In genomic region chr3:74630602-74631001, GRCh38 we compare ENCODE assay signal across 12 cellular contexts. TPM values are rescaled to one million over a fixed set of nuclear protein-coding genes. Genes with fewer than 3 reads are reported as not detected.
DNase-seq lines count a peak whose midpoint lies in the region; FAIRE-seq and TF ChIP-seq lines count a peak whose summit lies in the region.
"Had no signal": no experiment of that assay in that cellular context is flagged by ENCODE, and none has a peak within 500 bp of the region (broad histone marks: within the 10 kb centered on the region; RNA-seq: fewer than 3 reads in every experiment).

No MANE protein-coding gene starts in this region.

- WGBS in sigmoid colon, 2 donors, result 28 to 51% methylated on average over 4 of the region's 4 CpGs

- no peaks in the 10 kb centered on the region for H3K36me3 Mint-ChIP-seq in nephron (ENCODE audit: low read depth)
- no peaks in the 10 kb centered on the region for H3K36me3 Mint-ChIP-seq in activated T-helper 2 cell treated with anti-CD3 and anti-CD28 coated beads, Interferon-gamma antibody, Interleukin-2, Interleukin-4, amounts not matched to agents 10 μg/mL and 5 μg/mL and 100 μg/mL, durations not matched to agents 14 hours and 24 hours and 36 hours (ENCODE audit: low read depth)
- H3K36me3 Mint-ChIP-seq in activated naive CD8-positive, alpha-beta T cell treated with anti-CD3 and anti-CD28 coated beads for 36 hours, result no peaks in the 10 kb centered on the region

- H3K4me2 ChIP-seq in MM.1S (ENCODE audit: low read depth, low read length), result no peak overlapping the region

- H3F3A ChIP-seq in MM.1S (ENCODE audit: insufficient read depth, low read length), result no peaks in the 10 kb centered on the region

- H3K4me3 ChIP-seq in MM.1S (ENCODE audit: low read length) (no peak overlapping the region), sigmoid colon (no peak overlapping the region)
- H3K4me3 ChIP-seq: esophagus muscularis mucosa, lower lobe of right lung had no signal

- TF ChIP-seq EP300 in sigmoid colon (IDR thresholded peaks at IDR 0.05), result no peak

- TF ChIP-seq POLR2A in sigmoid colon (IDR thresholded peaks at IDR 0.05), result no peak

- no peak overlapping the region for H3K4me3 Mint-ChIP-seq in nephron
- no peak overlapping the region for H3K4me3 Mint-ChIP-seq in activated T-helper 2 cell treated with anti-CD3 and anti-CD28 coated beads, Interferon-gamma antibody, Interleukin-2, Interleukin-4, amounts not matched to agents 10 μg/mL and 5 μg/mL and 100 μg/mL, durations not matched to agents 14 hours and 24 hours and 36 hours (ENCODE audit: low read depth)
- H3K4me3 Mint-ChIP-seq in activated naive CD8-positive, alpha-beta T cell treated with anti-CD3 and anti-CD28 coated beads for 36 hours, result no peak overlapping the region
- H3K4me3 Mint-ChIP-seq: T-helper 2 cell treated with Interferon-gamma antibody and Interleukin-4, amounts not matched to agents 5 μg/mL and 100 μg/mL, for 36 hours had no signal

- H2AFZ ChIP-seq in MM.1S (ENCODE audit: low read length), result no peak overlapping the region

- H3K9ac ChIP-seq in MM.1S (ENCODE audit: low read length), result no peak overlapping the region

- DNase-seq in Ammon's horn (ENCODE audit: low spot score) (peak; percentile 40), MM.1S (peak; percentile 23), cortex of kidney (lab: John Stamatoyannopoulos, UW) (no peak), sigmoid colon (no peak)
- no peak for DNase-seq in activated T-helper 2 cell treated with anti-CD3 and anti-CD28 coated beads, Interferon-gamma antibody, Interleukin-2, Interleukin-4, amounts not matched to agents 10 μg/mL and 5 μg/mL and 100 μg/mL, durations not matched to agents 14 hours and 24 hours and 36 hours (ENCODE audit: low spot score)
- no peak for DNase-seq in activated naive CD8-positive, alpha-beta T cell treated with anti-CD3 and anti-CD28 coated beads for 36 hours
- DNase-seq: aorta, lower lobe of right lung had no signal

- H3K27ac ChIP-seq in MM.1S (ENCODE audit: low read length) (no peak overlapping the region), sigmoid colon (no peak overlapping the region)
- H3K27ac ChIP-seq: esophagus muscularis mucosa, lower lobe of right lung had no signal

- H3K27me3 Mint-ChIP-seq in nephron (ENCODE audit: low read depth), result peaks cover 11% of the 10 kb centered on the region
- H3K27me3 Mint-ChIP-seq in activated T-helper 2 cell treated with anti-CD3 and anti-CD28 coated beads, Interferon-gamma antibody, Interleukin-2, Interleukin-4, amounts not matched to agents 10 μg/mL and 5 μg/mL and 100 μg/mL, durations not matched to agents 14 hours and 24 hours and 36 hours (ENCODE audit: low read depth), result no peaks in the 10 kb centered on the region
- H3K27me3 Mint-ChIP-seq in activated naive CD8-positive, alpha-beta T cell treated with anti-CD3 and anti-CD28 coated beads for 36 hours, result no peaks in the 10 kb centered on the region

- no peaks in the 10 kb centered on the region for H3K4me1 Mint-ChIP-seq in nephron
- no peaks in the 10 kb centered on the region for H3K4me1 Mint-ChIP-seq in activated T-helper 2 cell treated with anti-CD3 and anti-CD28 coated beads, Interferon-gamma antibody, Interleukin-2, Interleukin-4, amounts not matched to agents 10 μg/mL and 5 μg/mL and 100 μg/mL, durations not matched to agents 14 hours and 24 hours and 36 hours (ENCODE audit: low read depth)
- H3K4me1 Mint-ChIP-seq in activated naive CD8-positive, alpha-beta T cell treated with anti-CD3 and anti-CD28 coated beads for 36 hours, result no peaks in the 10 kb centered on the region

- H3K27ac Mint-ChIP-seq in nephron, result no peak overlapping the region
- H3K27ac Mint-ChIP-seq in activated T-helper 2 cell treated with anti-CD3 and anti-CD28 coated beads, Interferon-gamma antibody, Interleukin-2, Interleukin-4, amounts not matched to agents 10 μg/mL and 5 μg/mL and 100 μg/mL, durations not matched to agents 14 hours and 24 hours and 36 hours, result no peak overlapping the region
- no peak overlapping the region for H3K27ac Mint-ChIP-seq in activated naive CD8-positive, alpha-beta T cell treated with anti-CD3 and anti-CD28 coated beads for 36 hours
- H3K27ac Mint-ChIP-seq: T-helper 2 cell treated with Interferon-gamma antibody and Interleukin-4, amounts not matched to agents 5 μg/mL and 100 μg/mL, for 36 hours had no signal

- FAIRE-seq in endometrium (lab: Jason Lieb, UNC), result peak; percentile 74

- H3K79me2 ChIP-seq in MM.1S (ENCODE audit: low read length), result no peaks in the 10 kb centered on the region

- no peaks in the 10 kb centered on the region for H4K20me1 ChIP-seq in MM.1S (ENCODE audit: insufficient read depth, low read length)

- intact Hi-C loops in activated T-helper 2 cell treated with anti-CD3 and anti-CD28 coated beads, Interferon-gamma antibody, Interleukin-2, Interleukin-4, amounts not matched to agents 10 μg/mL and 5 μg/mL and 100 μg/mL, durations not matched to agents 14 hours and 24 hours and 36 hours (cut with micrococcal nuclease), result no loop called here
- intact Hi-C loops in sigmoid colon (cut with DNase I), result no loop called here

- H3K9me3 ChIP-seq in MM.1S (replicated peaks; ENCODE audit: insufficient read depth, low read length) (no peaks in the 10 kb centered on the region), sigmoid colon (no peaks in the 10 kb centered on the region)
- H3K9me3 ChIP-seq: esophagus muscularis mucosa, lower lobe of right lung had no signal

- H3K9me2 ChIP-seq in MM.1S (replicated peaks; ENCODE audit: insufficient read depth, low read length), result no peaks in the 10 kb centered on the region

- no peaks in the 10 kb centered on the region for H3K27me3 ChIP-seq in MM.1S (replicated peaks; ENCODE audit: insufficient read depth, low read length)
- H3K27me3 ChIP-seq in sigmoid colon, result no peaks in the 10 kb centered on the region
- H3K27me3 ChIP-seq: esophagus muscularis mucosa had no signal

- peak; percentile 33 for TF ChIP-seq CTCF in MM.1S (IDR thresholded peaks at IDR 0.05; ENCODE audit: low read length)
- peak; percentile 35 to 51 (median 45) for TF ChIP-seq CTCF in nephron (IDR thresholded peaks at IDR 0.05; ENCODE audit: unreplicated experiment in 3 of 3)
- peak in 1 of 4 experiments; percentile 11 for TF ChIP-seq CTCF in sigmoid colon (IDR thresholded peaks at IDR 0.05)

- no peaks in the 10 kb centered on the region for H3K9me3 Mint-ChIP-seq in nephron
- H3K9me3 Mint-ChIP-seq in activated T-helper 2 cell treated with anti-CD3 and anti-CD28 coated beads, Interferon-gamma antibody, Interleukin-2, Interleukin-4, amounts not matched to agents 10 μg/mL and 5 μg/mL and 100 μg/mL, durations not matched to agents 14 hours and 24 hours and 36 hours, result peaks cover 5% of the 10 kb centered on the region
- peaks cover 5% of the 10 kb centered on the region for H3K9me3 Mint-ChIP-seq in activated naive CD8-positive, alpha-beta T cell treated with anti-CD3 and anti-CD28 coated beads for 36 hours

- H3K4me1 ChIP-seq in MM.1S (ENCODE audit: low read length) (no peaks in the 10 kb centered on the region), sigmoid colon (no peaks in the 10 kb centered on the region)
- H3K4me1 ChIP-seq: esophagus muscularis mucosa, lower lobe of right lung had no signal

- H3K36me3 ChIP-seq in MM.1S (replicated peaks; ENCODE audit: insufficient read depth, low read length), result no peaks in the 10 kb centered on the region
- no peaks in the 10 kb centered on the region for H3K36me3 ChIP-seq in sigmoid colon
- H3K36me3 ChIP-seq: esophagus muscularis mucosa, lower lobe of right lung had no signal

RNA-seq across cellular contexts. Expression of gene CNTN3, which starts 16.1 kb away (rescaled TPM):
- total RNA-seq in activated T-helper 2 cell treated with anti-CD3 and anti-CD28 coated beads, Interferon-gamma antibody, Interleukin-2, Interleukin-4, amounts not matched to agents 10 μg/mL and 5 μg/mL and 100 μg/mL, durations not matched to agents 14 hours and 24 hours and 36 hours, result not detected in 2 replicates
- total RNA-seq in activated naive CD8-positive, alpha-beta T cell treated with anti-CD3 and anti-CD28 coated beads for 36 hours, result not detected
- total RNA-seq in sigmoid colon, result 1 to 10 TPM; 1.2 to 4.1 (median 2.7) TPM
- polyA plus RNA-seq in sigmoid colon, result 1 to 10 TPM in 1 of 3 donors, under 1 TPM in 2; 0.60 to 1.5 (median 0.69) TPM

Comparison
In these comparisons a context has a peak if more than half of its experiments do, and no peak if none do; other contexts are left out.
1. DNase-seq: peak in Ammon's horn (single experiment) and MM.1S (single experiment); none in cortex of kidney (single experiment), activated T-helper 2 cell treated with anti-CD3 and anti-CD28 coated beads, Interferon-gamma antibody, Interleukin-2, Interleukin-4, amounts not matched to agents 10 μg/mL and 5 μg/mL and 100 μg/mL, durations not matched to agents 14 hours and 24 hours and 36 hours (single experiment), activated naive CD8-positive, alpha-beta T cell treated with anti-CD3 and anti-CD28 coated beads for 36 hours (single experiment) and sigmoid colon (single experiment).